7 cellular contexts compared by ENCODE assay signal in genomic region chr9:114908104-114908621, GRCh38. TPM values are rescaled to one million over a fixed set of nuclear protein-coding genes. Genes with fewer than 3 reads are reported as not detected.
DNase-seq lines count a peak whose midpoint lies in the region; ATAC-seq and TF ChIP-seq lines count a peak whose summit lies in the region.

No MANE protein-coding gene starts in this region.

- H3K9me3 ChIP-seq in right lobe of liver (no peaks in the 10 kb centered on the region), psoas muscle (no peaks in the 10 kb centered on the region)

- TF ChIP-seq CTCF in right lobe of liver (IDR thresholded peaks at IDR 0.05): no peak
- no peak for TF ChIP-seq CTCF in psoas muscle (IDR thresholded peaks at IDR 0.05)

- H3K36me3 Mint-ChIP-seq in T-helper 2 cell treated with Interferon-gamma antibody and Interleukin-4, amounts not matched to agents 5 μg/mL and 100 μg/mL, for 36 hours (ENCODE audit: low read depth): peaks cover 84% of the 10 kb centered on the region

- H3K36me3 ChIP-seq in right lobe of liver (no peaks in the 10 kb centered on the region), psoas muscle (ENCODE audit: insufficient read depth in 1 of 2, low read depth in 1 of 2) (no peaks in the 10 kb centered on the region)

- ATAC-seq in GM19351 (IDR thresholded peaks at IDR 0.05; ENCODE audit: unreplicated experiment) (peak; percentile 65), right lobe of liver (peak; percentile 84 to 92 (median 87)), psoas muscle (no peak), GM21515 (IDR thresholded peaks at IDR 0.05; ENCODE audit: unreplicated experiment) (no peak)

- H3K27ac ChIP-seq in right lobe of liver: peak overlapping the region in 1 of 3 donors; percentile 11
- H3K27ac ChIP-seq in psoas muscle: no peak overlapping the region

- 33% methylated on average over 2 of the region's 3 CpGs for WGBS in right lobe of liver (ENCODE audit: insufficient coverage, low coverage, low lambda C conversion rate, missing lambda C conversion rate)
- WGBS in psoas muscle, 3 donors: 74 to 86% (median 79%) methylated on average over 3 of the region's 3 CpGs

- DNase-seq in NCI-H1105 (lab: John Stamatoyannopoulos, UW) (peak; percentile 96), right lobe of liver (no peak), psoas muscle (no peak)
- peak; percentile 36 for DNase-seq in T-helper 2 cell treated with Interferon-gamma antibody and Interleukin-4, amounts not matched to agents 5 μg/mL and 100 μg/mL, for 36 hours (ENCODE audit: low spot score)
- no peak for DNase-seq in stimulated activated naive CD4-positive, alpha-beta T cell treated with Interleukin-2 at 50 U/mL for 16 hours (lab: John Stamatoyannopoulos, UW)

- no peak overlapping the region for H3K4me3 ChIP-seq in right lobe of liver
- no peak overlapping the region for H3K4me3 ChIP-seq in psoas muscle

- H3K27me3 Mint-ChIP-seq in T-helper 2 cell treated with Interferon-gamma antibody and Interleukin-4, amounts not matched to agents 5 μg/mL and 100 μg/mL, for 36 hours (ENCODE audit: low read depth): no peaks in the 10 kb centered on the region

- TF ChIP-seq POLR2A in right lobe of liver (IDR thresholded peaks at IDR 0.05): no peak

- peaks cover 70% of the 10 kb centered on the region for H3K4me1 Mint-ChIP-seq in T-helper 2 cell treated with Interferon-gamma antibody and Interleukin-4, amounts not matched to agents 5 μg/mL and 100 μg/mL, for 36 hours (ENCODE audit: low read depth)

- peak overlapping the region; percentile 68 for H3K4me3 Mint-ChIP-seq in T-helper 2 cell treated with Interferon-gamma antibody and Interleukin-4, amounts not matched to agents 5 μg/mL and 100 μg/mL, for 36 hours

- peaks cover 0 to 12% (median 6%) of the 10 kb centered on the region in 4 donors for H3K4me1 ChIP-seq in right lobe of liver
- no peaks in the 10 kb centered on the region for H3K4me1 ChIP-seq in psoas muscle

- H3K27me3 ChIP-seq in right lobe of liver (no peaks in the 10 kb centered on the region), psoas muscle (ENCODE audit: insufficient read depth in 3 of 3, low read length in 2 of 3) (peaks cover 0 to 3% (median 0%) of the 10 kb centered on the region in 3 donors)

- H3K9me3 Mint-ChIP-seq in T-helper 2 cell treated with Interferon-gamma antibody and Interleukin-4, amounts not matched to agents 5 μg/mL and 100 μg/mL, for 36 hours: no peaks in the 10 kb centered on the region

- H3K27ac Mint-ChIP-seq in T-helper 2 cell treated with Interferon-gamma antibody and Interleukin-4, amounts not matched to agents 5 μg/mL and 100 μg/mL, for 36 hours: peak overlapping the region; percentile 93

- intact Hi-C loops in right lobe of liver (cut with DNase I): loop anchor here (5.0 to 10.0 kb wide), 2 partner anchors 163 to 171 kb away; no protein-coding TSS in a partner anchor
- intact Hi-C loops in psoas muscle (cut with DNase I): loop anchor here in 1 of 2 donors (10.0 kb wide), 1 partner anchor 243 kb away; no protein-coding TSS in a partner anchor

RNA-seq across cellular contexts. Expression of gene TNFSF8, which starts 22.2 kb away (rescaled TPM):
- 1 to 10 TPM in 1 of 6 experiments, under 1 TPM in 5; 0.19 to 2.0 (median 0.38) TPM for total RNA-seq in right lobe of liver
- total RNA-seq in psoas muscle: 1 to 10 TPM in 1 of 4 donors, under 1 TPM in 3; 0.45 to 1.6 (median 0.60) TPM
- under 1 TPM; 0.07 to 0.16 (median 0.10) TPM for polyA plus RNA-seq in psoas muscle

Comparison
In these comparisons a context has a peak if more than half of its experiments do, and no peak if none do; other contexts are left out.
1. ATAC-seq: peak in GM19351 (single experiment) and right lobe of liver (4 of 4); none in psoas muscle (0 of 4) and GM21515 (single experiment).
2. DNase-seq: peak in NCI-H1105 (single experiment) and T-helper 2 cell treated with Interferon-gamma antibody and Interleukin-4, amounts not matched to agents 5 μg/mL and 100 μg/mL, for 36 hours (single experiment); none in right lobe of liver (0 of 3), stimulated activated naive CD4-positive, alpha-beta T cell treated with Interleukin-2 at 50 U/mL for 16 hours (single experiment) and psoas muscle (0 of 2).